8 cellular contexts compared by ENCODE assay signal in genomic region chr19:54325194-54325621, GRCh38. TPM values are rescaled to one million over a fixed set of nuclear protein-coding genes. Genes with fewer than 3 reads are reported as not detected.
DNase-seq lines count a peak whose midpoint lies in the region; ATAC-seq and TF ChIP-seq lines count a peak whose summit lies in the region.

No MANE protein-coding gene starts in this region.

- H3K4me3 ChIP-seq in endodermal cell (ENCODE audit: low read length) = no peak overlapping the region

- TF ChIP-seq CTCF in endodermal cell (conservative IDR thresholded peaks at IDR 0.05) = peak; percentile 92

- intact Hi-C loops in activated CD4-positive, alpha-beta T cell treated with anti-CD3 and anti-CD28 coated beads, Interleukin-2, amount 10 ng/mL, durations not matched to agents 24 days and 14 days (cut with micrococcal nuclease) = loop anchor here (1.0 kb wide), 1 partner anchor 66 kb away; no protein-coding TSS in a partner anchor

- no peaks in the 10 kb centered on the region for H3K27me3 ChIP-seq in endodermal cell (ENCODE audit: control insufficient read depth, insufficient read depth, low read length, poor library complexity, severe bottlenecking)

- no peaks in the 10 kb centered on the region for H3K36me3 Mint-ChIP-seq in activated CD4-positive, alpha-beta T cell treated with anti-CD3 and anti-CD28 coated beads, Interleukin-2, amount 10 ng/mL, durations not matched to agents 24 days and 14 days (ENCODE audit: low read depth)
- H3K36me3 Mint-ChIP-seq in endodermal cell (ENCODE audit: low read depth) = no peaks in the 10 kb centered on the region
- H3K36me3 Mint-ChIP-seq in naive thymus-derived CD8-positive, alpha-beta T cell = no peaks in the 10 kb centered on the region

- WGBS in endodermal cell (ENCODE audit: insufficient coverage in 1 of 2, insufficient read length in 1 of 2), 2 experiments = 19 to 33% methylated on average over 2 to 4 of the region's 4 CpGs

- no peak overlapping the region for H3K27ac ChIP-seq in endodermal cell (ENCODE audit: low read depth, low read length)

- H3K36me3 ChIP-seq in endodermal cell (ENCODE audit: control insufficient read depth, insufficient read depth, low read length) = no peaks in the 10 kb centered on the region

- H3K4me3 Mint-ChIP-seq in activated CD4-positive, alpha-beta T cell treated with anti-CD3 and anti-CD28 coated beads, Interleukin-2, amount 10 ng/mL, durations not matched to agents 24 days and 14 days = no peak overlapping the region
- no peak overlapping the region for H3K4me3 Mint-ChIP-seq in endodermal cell
- peak overlapping the region in 1 of 10 donors; percentile 24 for H3K4me3 Mint-ChIP-seq in naive thymus-derived CD8-positive, alpha-beta T cell

- no peaks in the 10 kb centered on the region for H3K9me3 Mint-ChIP-seq in activated CD4-positive, alpha-beta T cell treated with anti-CD3 and anti-CD28 coated beads, Interleukin-2, amount 10 ng/mL, durations not matched to agents 24 days and 14 days
- peaks cover 27% of the 10 kb centered on the region for H3K9me3 Mint-ChIP-seq in endodermal cell
- H3K9me3 Mint-ChIP-seq in naive thymus-derived CD8-positive, alpha-beta T cell = no peaks in the 10 kb centered on the region

- DNase-seq in activated gamma-delta T cell treated with Interleukin-2 at 50 U/mL for 16 hours (peak; percentile 67), activated gamma-delta T cell (lab: John Stamatoyannopoulos, UW) (no peak), NCI-H1694 (lab: John Stamatoyannopoulos, UW) (peak; percentile 47), endodermal cell (peak; percentile 75), UCSD-AML1 (lab: John Stamatoyannopoulos, UW; ENCODE audit: unreplicated experiment) (no peak)
- peak; percentile 88 for DNase-seq in activated CD4-positive, alpha-beta T cell treated with anti-CD3 and anti-CD28 coated beads, Interleukin-2, amount 10 ng/mL, durations not matched to agents 24 days and 14 days
- DNase-seq in naive thymus-derived CD8-positive, alpha-beta T cell = peak in 9 of 10 donors; percentile 15 to 76 (median 57)

- peaks cover 8% of the 10 kb centered on the region for H3K9me3 ChIP-seq in endodermal cell (ENCODE audit: control insufficient read depth, low read length)

- peaks cover 15% of the 10 kb centered on the region for H3K4me1 Mint-ChIP-seq in activated CD4-positive, alpha-beta T cell treated with anti-CD3 and anti-CD28 coated beads, Interleukin-2, amount 10 ng/mL, durations not matched to agents 24 days and 14 days
- no peaks in the 10 kb centered on the region for H3K4me1 Mint-ChIP-seq in endodermal cell
- peaks cover 9 to 38% (median 23%) of the 10 kb centered on the region in 4 donors for H3K4me1 Mint-ChIP-seq in naive thymus-derived CD8-positive, alpha-beta T cell

- H3K9ac ChIP-seq in endodermal cell (ENCODE audit: extremely low read depth, low read length, poor library complexity, severe bottlenecking) = no peak overlapping the region

- peak; percentile 70 to 84 for ATAC-seq in naive thymus-derived CD8-positive, alpha-beta T cell
- ATAC-seq in HG03457 (IDR thresholded peaks at IDR 0.05; ENCODE audit: unreplicated experiment) = no peak

- peaks cover 23% of the 10 kb centered on the region for H3K27me3 Mint-ChIP-seq in activated CD4-positive, alpha-beta T cell treated with anti-CD3 and anti-CD28 coated beads, Interleukin-2, amount 10 ng/mL, durations not matched to agents 24 days and 14 days
- H3K27me3 Mint-ChIP-seq in endodermal cell (ENCODE audit: insufficient read depth) = peaks cover 8% of the 10 kb centered on the region
- H3K27me3 Mint-ChIP-seq in naive thymus-derived CD8-positive, alpha-beta T cell = peaks cover 2 to 9% (median 5%) of the 10 kb centered on the region in 5 donors

- no peak overlapping the region for H3K27ac Mint-ChIP-seq in activated CD4-positive, alpha-beta T cell treated with anti-CD3 and anti-CD28 coated beads, Interleukin-2, amount 10 ng/mL, durations not matched to agents 24 days and 14 days
- H3K27ac Mint-ChIP-seq in endodermal cell = no peak overlapping the region
- peak overlapping the region in 2 of 10 donors; percentile 25 to 64 for H3K27ac Mint-ChIP-seq in naive thymus-derived CD8-positive, alpha-beta T cell

- POLR2A ChIA-PET in naive thymus-derived CD8-positive, alpha-beta T cell (lab: Charles Lee) = interaction anchor here (3.7 to 4.2 kb wide), 2 partner anchors 63 to 66 kb away, joined by 13 to 25 read pairs; no protein-coding TSS in a partner anchor

- no peaks in the 10 kb centered on the region for H3K4me1 ChIP-seq in endodermal cell (ENCODE audit: control insufficient read depth, insufficient read depth, low read length)

RNA-seq across cellular contexts. Expression of gene LILRA5, which starts 12.2 kb away (rescaled TPM):
- not detected in 2 replicates for total RNA-seq in activated CD4-positive, alpha-beta T cell treated with anti-CD3 and anti-CD28 coated beads, Interleukin-2, amount 10 ng/mL, durations not matched to agents 24 days and 14 days
- not detected for total RNA-seq in endodermal cell
- polyA plus RNA-seq in endodermal cell (2013, experiment 1 of 2) = not detected
- not detected for polyA plus RNA-seq in endodermal cell (2013, experiment 2 of 2)
- not detected for total RNA-seq in naive thymus-derived CD8-positive, alpha-beta T cell
- under 1 TPM in 1 of 3 donors, not detected in 2; 0.32 TPM for polyA plus RNA-seq in naive thymus-derived CD8-positive, alpha-beta T cell

RNA-seq across cellular contexts. Expression of gene LILRA4, which starts 13.8 kb away (rescaled TPM):
- not detected in 2 replicates for total RNA-seq in activated CD4-positive, alpha-beta T cell treated with anti-CD3 and anti-CD28 coated beads, Interleukin-2, amount 10 ng/mL, durations not matched to agents 24 days and 14 days
- total RNA-seq in endodermal cell = not detected
- polyA plus RNA-seq in endodermal cell (2013, experiment 1 of 2) = not detected
- polyA plus RNA-seq in endodermal cell (2013, experiment 2 of 2) = not detected
- total RNA-seq in naive thymus-derived CD8-positive, alpha-beta T cell = under 1 TPM in 1 of 2 experiments, not detected in 1; 0.44 TPM
- polyA plus RNA-seq in naive thymus-derived CD8-positive, alpha-beta T cell = not detected

RNA-seq across cellular contexts. Expression of gene LAIR1, which starts 39.5 kb away (rescaled TPM):
- total RNA-seq in activated CD4-positive, alpha-beta T cell treated with anti-CD3 and anti-CD28 coated beads, Interleukin-2, amount 10 ng/mL, durations not matched to agents 24 days and 14 days = 5.9 and 7.7 TPM in 2 replicates
- not detected for total RNA-seq in endodermal cell
- not detected for polyA plus RNA-seq in endodermal cell (2013, experiment 1 of 2)
- not detected for polyA plus RNA-seq in endodermal cell (2013, experiment 2 of 2)
- total RNA-seq in naive thymus-derived CD8-positive, alpha-beta T cell = 10 to 100 TPM; 67.4 to 71.1 TPM
- 100 to 1,000 TPM in 1 of 3 donors, 10 to 100 TPM in 2; 58.3 to 104 (median 59.9) TPM for polyA plus RNA-seq in naive thymus-derived CD8-positive, alpha-beta T cell

RNA-seq across cellular contexts. Expression of gene LILRB2, which starts 44.3 kb away (rescaled TPM):
- total RNA-seq in activated CD4-positive, alpha-beta T cell treated with anti-CD3 and anti-CD28 coated beads, Interleukin-2, amount 10 ng/mL, durations not matched to agents 24 days and 14 days = not detected in 2 replicates
- total RNA-seq in endodermal cell = not detected
- polyA plus RNA-seq in endodermal cell (2013, experiment 1 of 2) = not detected
- not detected for polyA plus RNA-seq in endodermal cell (2013, experiment 2 of 2)
- total RNA-seq in naive thymus-derived CD8-positive, alpha-beta T cell = under 1 TPM; 0.47 TPM
- not detected for polyA plus RNA-seq in naive thymus-derived CD8-positive, alpha-beta T cell

Comparison
In these comparisons a context has a peak if more than half of its experiments do, and no peak if none do; other contexts are left out.
1. DNase-seq: peak in activated gamma-delta T cell treated with Interleukin-2 at 50 U/mL for 16 hours (single experiment), NCI-H1694 (single experiment), activated CD4-positive, alpha-beta T cell treated with anti-CD3 and anti-CD28 coated beads, Interleukin-2, amount 10 ng/mL, durations not matched to agents 24 days and 14 days (single experiment), endodermal cell (single experiment) and naive thymus-derived CD8-positive, alpha-beta T cell (9 of 10); none in activated gamma-delta T cell (single experiment) and UCSD-AML1 (single experiment).